ENCODE assay signal across 10 cellular contexts in genomic region chr6:159595173-159595572, GRCh38.
A peak's percentile ranks its signal among the peaks of the same experiment; 100 is the strongest.
DNase-seq lines count a peak whose midpoint lies in the region; ATAC-seq, FAIRE-seq and TF ChIP-seq lines count a peak whose summit lies in the region.
"Had no signal": no experiment of that assay in that cellular context is flagged by ENCODE, and none has a peak within 500 bp of the region (broad histone marks: within the 10 kb centered on the region; RNA-seq: fewer than 3 reads in every experiment).

No MANE protein-coding gene starts in this region.

- H3K4me3 ChIP-seq in AG10803 (ENCODE audit: low read length) (peak overlapping the region; percentile 25; the same call in 1 of the 2 replicates), astrocyte of the spinal cord (ENCODE audit: low read depth, low read length) (no peak overlapping the region)
- H3K4me3 ChIP-seq: gastrocnemius medialis had no signal

- ATAC-seq in HG03175 (IDR thresholded peaks at IDR 0.05; ENCODE audit: unreplicated experiment) (no peak), GM18519 (IDR thresholded peaks at IDR 0.05; ENCODE audit: low FRiP score, unreplicated experiment) (no peak)

- TF ChIP-seq CTCF in AG10803 (conservative IDR thresholded peaks at IDR 0.05; ENCODE audit: low read length): peak; percentile 10; the same call in 1 of the 2 replicates
- no peak for TF ChIP-seq CTCF in astrocyte of the spinal cord (IDR thresholded peaks at IDR 0.05; ENCODE audit: low read depth, low read length)

- FAIRE-seq in GM12891 (lab: Jason Lieb, UNC): no peak

- DNase-seq in AG10803 (ENCODE audit: low read depth) (peak; percentile 71), HS-5 (ENCODE audit: low read depth) (peak; percentile 79), astrocyte of the spinal cord (ENCODE audit: low read depth, low spot score) (peak; percentile 65), medulla oblongata (ENCODE audit: extremely low spot score) (peak; percentile 63), GM12891 (ENCODE audit: insufficient read length, low spot score) (no peak), NCI-H146 (lab: John Stamatoyannopoulos, UW) (no peak)
- DNase-seq: gastrocnemius medialis, SIG-M5 had no signal

- no peak for TF ChIP-seq POLR2A in GM12891 (IDR thresholded peaks at IDR 0.05; ENCODE audit: low read depth, low read length)

- in situ Hi-C loops in astrocyte of the spinal cord (cut with HindIII; ENCODE audit: low sequenced_read_pairs): no loop called here

TF ChIP-seq in GM12891, 5 proteins besides CTCF, POLR2A, EP300 and RAD21:
- no peak for TF ChIP-seq PAX5 (IDR thresholded peaks at IDR 0.05; ENCODE audit: insufficient read depth, low read length, severe bottlenecking)
- no peak for TF ChIP-seq TAF1 (IDR thresholded peaks at IDR 0.05; ENCODE audit: low read depth, low read length)
- no peak for TF ChIP-seq POU2F2 (IDR thresholded peaks at IDR 0.05; ENCODE audit: low read depth, low read length)
- no peak for TF ChIP-seq SPI1 (IDR thresholded peaks at IDR 0.05; ENCODE audit: low read depth, low read length)
- TF ChIP-seq POLR2AphosphoS5 (IDR thresholded peaks at IDR 0.05; ENCODE audit: low read depth, low read length): no peak

Comparison
In these comparisons a context has a peak if more than half of its experiments do, and no peak if none do; other contexts are left out.
1. DNase-seq: peak in AG10803 (single experiment), HS-5 (single experiment), astrocyte of the spinal cord (single experiment) and medulla oblongata (single experiment); none in GM12891 (single experiment) and NCI-H146 (single experiment).